In the genomic region with DNA sequence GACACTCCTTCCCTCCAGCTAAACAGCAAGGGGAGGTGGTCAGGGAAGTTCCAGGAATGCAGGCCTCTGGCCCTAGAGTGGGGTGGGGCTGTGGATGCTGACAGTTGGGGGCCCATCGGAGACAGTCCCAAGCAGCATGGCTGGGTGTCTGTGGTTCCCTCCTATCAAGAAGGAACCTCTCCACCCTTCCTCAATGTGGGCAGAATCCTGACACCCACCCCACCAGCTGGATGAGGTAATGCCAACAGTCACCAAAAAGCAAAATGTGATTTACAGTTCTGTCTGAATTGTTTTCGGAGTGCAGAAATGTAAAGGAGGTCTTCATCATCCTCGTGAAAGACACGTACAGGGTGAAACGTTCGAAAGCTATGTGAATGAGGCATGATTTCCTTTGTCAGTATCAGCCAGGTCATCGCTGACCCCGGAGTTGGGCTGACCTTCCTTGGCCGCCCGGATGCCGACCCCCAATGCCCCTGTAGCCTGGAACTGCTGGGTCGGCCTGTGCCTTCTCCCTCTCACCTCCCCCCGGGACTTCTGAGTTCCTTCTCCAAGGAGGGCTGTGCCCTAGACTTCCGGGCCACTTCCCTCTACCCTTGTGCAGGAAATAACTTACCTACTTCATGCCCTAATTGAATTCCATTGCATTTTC, we compare ENCODE assay signal across 2 cellular contexts.
A peak's percentile ranks its signal among the peaks of the same experiment; 100 is the strongest.
TF ChIP-seq lines count a peak whose summit lies in the region.

No MANE protein-coding gene starts in this region.

TF ChIP-seq in liver, 16 proteins besides CTCF, POLR2A, EP300 and RAD21:
- TF ChIP-seq RXRA (IDR thresholded peaks at IDR 0.05) (no peak), EGR1 (IDR thresholded peaks at IDR 0.05; ENCODE audit: low read depth in 2 of 2) (no peak), NR2F2 (IDR thresholded peaks at IDR 0.05) (peak; percentile 65)
- TF ChIP-seq, protein P1, sequence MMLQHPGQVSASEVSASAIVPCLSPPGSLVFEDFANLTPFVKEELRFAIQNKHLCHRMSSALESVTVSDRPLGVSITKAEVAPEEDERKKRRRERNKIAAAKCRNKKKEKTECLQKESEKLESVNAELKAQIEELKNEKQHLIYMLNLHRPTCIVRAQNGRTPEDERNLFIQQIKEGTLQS (IDR thresholded peaks at IDR 0.05) = no peak

TF ChIP-seq in HepG2, 621 proteins besides CTCF, POLR2A, EP300 and RAD21:
- no peak for TF ChIP-seq ARID2 (CRISPR knock-in tag; IDR thresholded peaks at IDR 0.05; ENCODE audit: borderline replicate concordance)
- TF ChIP-seq ZC3H4 (CRISPR knock-in tag; IDR thresholded peaks at IDR 0.05; ENCODE audit: borderline replicate concordance) = no peak
- TF ChIP-seq, protein P2, sequence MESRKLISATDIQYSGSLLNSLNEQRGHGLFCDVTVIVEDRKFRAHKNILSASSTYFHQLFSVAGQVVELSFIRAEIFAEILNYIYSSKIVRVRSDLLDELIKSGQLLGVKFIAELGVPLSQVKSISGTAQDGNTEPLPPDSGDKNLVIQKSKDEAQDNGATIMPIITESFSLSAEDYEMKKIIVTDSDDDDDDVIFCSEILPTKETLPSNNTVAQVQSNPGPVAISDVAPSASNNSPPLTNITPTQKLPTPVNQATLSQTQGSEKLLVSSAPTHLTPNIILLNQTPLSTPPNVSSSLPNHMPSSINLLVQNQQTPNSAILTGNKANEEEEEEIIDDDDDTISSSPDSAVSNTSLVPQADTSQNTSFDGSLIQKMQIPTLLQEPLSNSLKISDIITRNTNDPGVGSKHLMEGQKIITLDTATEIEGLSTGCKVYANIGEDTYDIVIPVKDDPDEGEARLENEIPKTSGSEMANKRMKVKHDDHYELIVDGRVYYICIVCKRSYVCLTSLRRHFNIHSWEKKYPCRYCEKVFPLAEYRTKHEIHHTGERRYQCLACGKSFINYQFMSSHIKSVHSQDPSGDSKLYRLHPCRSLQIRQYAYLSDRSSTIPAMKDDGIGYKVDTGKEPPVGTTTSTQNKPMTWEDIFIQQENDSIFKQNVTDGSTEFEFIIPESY (CRISPR knock-in tag; IDR thresholded peaks at IDR 0.05) = no peak
- TF ChIP-seq, protein P3, sequence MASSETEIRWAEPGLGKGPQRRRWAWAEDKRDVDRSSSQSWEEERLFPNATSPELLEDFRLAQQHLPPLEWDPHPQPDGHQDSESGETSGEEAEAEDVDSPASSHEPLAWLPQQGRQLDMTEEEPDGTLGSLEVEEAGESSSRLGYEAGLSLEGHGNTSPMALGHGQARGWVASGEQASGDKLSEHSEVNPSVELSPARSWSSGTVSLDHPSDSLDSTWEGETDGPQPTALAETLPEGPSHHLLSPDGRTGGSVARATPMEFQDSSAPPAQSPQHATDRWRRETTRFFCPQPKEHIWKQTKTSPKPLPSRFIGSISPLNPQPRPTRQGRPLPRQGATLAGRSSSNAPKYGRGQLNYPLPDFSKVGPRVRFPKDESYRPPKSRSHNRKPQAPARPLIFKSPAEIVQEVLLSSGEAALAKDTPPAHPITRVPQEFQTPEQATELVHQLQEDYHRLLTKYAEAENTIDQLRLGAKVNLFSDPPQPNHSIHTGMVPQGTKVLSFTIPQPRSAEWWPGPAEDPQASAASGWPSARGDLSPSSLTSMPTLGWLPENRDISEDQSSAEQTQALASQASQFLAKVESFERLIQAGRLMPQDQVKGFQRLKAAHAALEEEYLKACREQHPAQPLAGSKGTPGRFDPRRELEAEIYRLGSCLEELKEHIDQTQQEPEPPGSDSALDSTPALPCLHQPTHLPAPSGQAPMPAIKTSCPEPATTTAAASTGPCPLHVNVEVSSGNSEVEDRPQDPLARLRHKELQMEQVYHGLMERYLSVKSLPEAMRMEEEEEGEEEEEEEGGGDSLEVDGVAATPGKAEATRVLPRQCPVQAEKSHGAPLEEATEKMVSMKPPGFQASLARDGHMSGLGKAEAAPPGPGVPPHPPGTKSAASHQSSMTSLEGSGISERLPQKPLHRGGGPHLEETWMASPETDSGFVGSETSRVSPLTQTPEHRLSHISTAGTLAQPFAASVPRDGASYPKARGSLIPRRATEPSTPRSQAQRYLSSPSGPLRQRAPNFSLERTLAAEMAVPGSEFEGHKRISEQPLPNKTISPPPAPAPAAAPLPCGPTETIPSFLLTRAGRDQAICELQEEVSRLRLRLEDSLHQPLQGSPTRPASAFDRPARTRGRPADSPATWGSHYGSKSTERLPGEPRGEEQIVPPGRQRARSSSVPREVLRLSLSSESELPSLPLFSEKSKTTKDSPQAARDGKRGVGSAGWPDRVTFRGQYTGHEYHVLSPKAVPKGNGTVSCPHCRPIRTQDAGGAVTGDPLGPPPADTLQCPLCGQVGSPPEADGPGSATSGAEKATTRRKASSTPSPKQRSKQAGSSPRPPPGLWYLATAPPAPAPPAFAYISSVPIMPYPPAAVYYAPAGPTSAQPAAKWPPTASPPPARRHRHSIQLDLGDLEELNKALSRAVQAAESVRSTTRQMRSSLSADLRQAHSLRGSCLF (CRISPR knock-in tag; IDR thresholded peaks at IDR 0.05; ENCODE audit: borderline replicate concordance) = no peak
- no peak for TF ChIP-seq ZBTB1 (CRISPR knock-in tag; IDR thresholded peaks at IDR 0.05; ENCODE audit: borderline replicate concordance)
- TF ChIP-seq LCORL (IDR thresholded peaks at IDR 0.05) = no peak
- TF ChIP-seq LCORL (CRISPR knock-in tag; IDR thresholded peaks at IDR 0.05) = no peak
- TF ChIP-seq ZZZ3 (CRISPR knock-in tag; IDR thresholded peaks at IDR 0.05; ENCODE audit: borderline replicate concordance) = no peak
- TF ChIP-seq CEBPG (CRISPR knock-in tag; IDR thresholded peaks at IDR 0.05) = no peak
- no peak for TF ChIP-seq ZNF549 (CRISPR knock-in tag; IDR thresholded peaks at IDR 0.05)
